Comparison of ENCODE assay signal across 8 cellular contexts in the genomic region with DNA sequence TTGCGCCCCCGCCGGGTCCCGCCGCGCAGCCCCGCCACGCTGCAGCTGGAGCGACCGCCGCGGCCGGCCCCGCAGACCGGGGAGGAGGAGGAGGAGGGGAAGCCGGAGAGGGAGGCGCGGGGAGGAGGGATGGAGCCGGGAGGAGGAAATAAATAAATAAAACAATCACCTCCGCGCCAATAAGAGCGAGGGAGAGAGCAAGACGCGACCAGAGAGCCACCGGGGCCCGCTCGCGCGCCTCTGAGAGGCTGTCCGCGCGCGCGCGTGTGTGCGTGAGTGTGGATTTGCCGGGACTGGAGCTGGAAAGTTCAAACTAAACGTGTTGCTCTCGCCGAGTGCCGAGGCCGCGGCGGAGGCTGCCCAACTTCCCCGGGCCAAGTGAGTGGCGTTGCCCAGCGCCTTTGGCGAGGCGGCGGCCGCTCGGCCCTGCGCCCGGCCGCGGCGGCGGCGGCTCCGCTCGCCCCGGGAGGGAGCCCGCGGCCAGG.
DNase-seq lines count a peak whose midpoint lies in the region; ATAC-seq, FAIRE-seq and TF ChIP-seq lines count a peak whose summit lies in the region.

No MANE protein-coding gene starts in this region.

- H3K4me1 ChIP-seq in HAP-1 (peaks cover 16% of the 10 kb centered on the region), stomach (peaks cover 14 to 28% (median 21%) of the 10 kb centered on the region in 4 donors)

- WGBS in stomach, 5 donors = 1% methylated on average over 18 to 64 of the region's 64 CpGs

- in situ Hi-C loops in HAP-1 (cut with MboI; ENCODE audit: low sequenced_read_pairs) = no loop called here

- no peak for ATAC-seq in GM18520 (IDR thresholded peaks at IDR 0.05; ENCODE audit: unreplicated experiment)

- TF ChIP-seq POLR2A in stomach (IDR thresholded peaks at IDR 0.05) = no peak

- TF ChIP-seq CTCF in bronchial epithelial cell (IDR thresholded peaks at IDR 0.05; ENCODE audit: insufficient read depth, low read length, severe bottlenecking) (no peak), kidney epithelial cell (IDR thresholded peaks at IDR 0.05; ENCODE audit: insufficient read depth, low read length, poor library complexity, severe bottlenecking) (no peak), stomach (IDR thresholded peaks at IDR 0.05) (no peak)

- H3K27me3 ChIP-seq in HAP-1 (ENCODE audit: low read depth) = no peaks in the 10 kb centered on the region
- peaks cover 11% of the 10 kb centered on the region for H3K27me3 ChIP-seq in bronchial epithelial cell (ENCODE audit: control insufficient read depth, insufficient read depth, low read length)
- no peaks in the 10 kb centered on the region for H3K27me3 ChIP-seq in kidney epithelial cell (ENCODE audit: control insufficient read depth, insufficient read depth, low read length)
- H3K27me3 ChIP-seq in stomach = peaks cover 0 to 79% (median 30%) of the 10 kb centered on the region in 3 donors

- no peaks in the 10 kb centered on the region for H3K36me3 ChIP-seq in HAP-1 (replicated peaks)
- H3K36me3 ChIP-seq in bronchial epithelial cell (ENCODE audit: control insufficient read depth, insufficient read depth, low read length) = no peaks in the 10 kb centered on the region
- no peaks in the 10 kb centered on the region for H3K36me3 ChIP-seq in kidney epithelial cell (ENCODE audit: control insufficient read depth, insufficient read depth, low read length)
- no peaks in the 10 kb centered on the region for H3K36me3 ChIP-seq in stomach

- DNase-seq in ELF-1 (ENCODE audit: low read depth, low spot score) (peak; percentile 58), HAP-1 (ENCODE audit: low spot score in 2 of 2) (peak; percentile 79 to 82), NCI-H2227 treated with DMSO at 0.1 percent for 48 hours (lab: John Stamatoyannopoulos, UW) (peak; percentile 52), bronchial epithelial cell (ENCODE audit: low read depth) (no peak), kidney epithelial cell (ENCODE audit: low read depth) (no peak), stomach (no peak)
- DNase-seq in activated effector memory CD4-positive, alpha-beta T cell treated with Interleukin-2 at 50 U/mL for 16 hours = no peak

- FAIRE-seq in bronchial epithelial cell (lab: Jason Lieb, UNC) = no peak

- no peak overlapping the region for H3K27ac ChIP-seq in stomach

- H3K9me3 ChIP-seq in HAP-1 (no peaks in the 10 kb centered on the region), stomach (no peaks in the 10 kb centered on the region)

- intact Hi-C loops in stomach (cut with DNase I; ENCODE audit: low total_unique reads) = no loop called here

- TF ChIP-seq EP300 in stomach (IDR thresholded peaks at IDR 0.05) = no peak

- H3K4me3 ChIP-seq in HAP-1 = peak overlapping the region; percentile 61
- peak overlapping the region; percentile 37 for H3K4me3 ChIP-seq in bronchial epithelial cell (ENCODE audit: low read depth, low read length)
- H3K4me3 ChIP-seq in kidney epithelial cell (ENCODE audit: low read depth, low read length) = peak overlapping the region; percentile 48
- peak overlapping the region; percentile 43 to 61 (median 52) for H3K4me3 ChIP-seq in stomach

Comparison
In these comparisons a context has a peak if more than half of its experiments do, and no peak if none do; other contexts are left out.
1. DNase-seq: peak in ELF-1 (single experiment), HAP-1 (2 of 2) and NCI-H2227 treated with DMSO at 0.1 percent for 48 hours (single experiment); none in bronchial epithelial cell (single experiment), kidney epithelial cell (single experiment), stomach (single experiment) and activated effector memory CD4-positive, alpha-beta T cell treated with Interleukin-2 at 50 U/mL for 16 hours (single experiment).
2. Peak in every context shown above with its lines, with median percentiles within 50 percentile points of each other: H3K4me3 ChIP-seq.